24 cellular contexts compared by ENCODE assay signal in the genomic region with DNA sequence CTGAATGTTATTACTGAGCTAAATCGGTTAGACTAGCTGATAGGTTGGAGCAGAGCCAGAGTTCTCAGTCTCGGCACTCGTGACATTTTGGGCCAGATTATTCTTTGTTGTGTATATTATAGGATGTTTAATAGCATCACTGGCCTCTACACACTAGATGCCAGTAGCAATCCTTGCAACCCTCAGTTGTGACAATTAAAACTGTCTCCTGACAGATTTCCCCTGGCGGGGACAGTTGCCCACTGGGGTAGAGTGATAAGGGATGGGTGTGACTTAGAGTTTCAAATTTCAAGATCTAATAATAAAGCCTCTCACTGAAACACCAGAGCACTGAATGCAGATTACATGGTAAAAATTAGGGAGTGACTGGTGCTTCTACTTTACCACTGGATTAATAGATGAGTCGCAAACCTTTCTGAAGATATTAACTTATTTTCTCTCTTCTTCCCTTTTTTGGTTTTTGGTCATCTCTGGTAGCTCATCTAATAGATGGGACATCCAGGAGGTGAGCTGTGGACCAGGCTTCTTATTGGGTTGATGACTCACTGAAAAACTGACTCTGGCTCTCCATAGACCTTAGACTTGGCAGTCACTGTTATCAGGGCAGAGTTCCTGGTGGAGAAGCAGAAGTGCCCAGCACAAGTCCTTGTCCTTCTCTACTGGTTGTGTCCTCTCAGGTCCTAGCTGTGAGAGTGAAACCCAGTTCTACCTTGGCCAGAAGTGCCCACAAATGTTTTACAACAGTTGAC.
DNase-seq lines count a peak whose midpoint lies in the region; ATAC-seq and TF ChIP-seq lines count a peak whose summit lies in the region.
"Had no signal": no experiment of that assay in that cellular context is flagged by ENCODE, and none has a peak within 500 bp of the region (broad histone marks: within the 10 kb centered on the region; RNA-seq: fewer than 3 reads in every experiment).

No MANE protein-coding gene starts in this region.

- DNase-seq in NCI-H748 (lab: John Stamatoyannopoulos, UW; ENCODE audit: unreplicated experiment) (peak; percentile 19), NCI-H748 treated with DMSO at 0.1 percent for 48 hours (lab: John Stamatoyannopoulos, UW) (no peak), erythroblast (lab: John Stamatoyannopoulos, UW) (peak; percentile 60 to 88), iris pigment epithelial cell (ENCODE audit: low read depth) (peak; percentile 9), tibial artery (no peak), dermis blood vessel endothelial cell (no peak), iPS-NIHi7 (ENCODE audit: extremely low spot score) (no peak)
- no peak for DNase-seq in natural killer cell treated with Interleukin-12 subunit alpha and Interleukin-12 subunit beta and Interleukin-15 and Interleukin-18, amount 100 ng/mL, for 72 hours (ENCODE audit: low spot score)
- DNase-seq: 8988T; activated CD4-positive, alpha-beta T cell treated with anti-CD3 and anti-CD28 coated beads, Interleukin-2, amount 10 ng/mL, durations not matched to agents 24 days and 14 days; activated CD8-positive, alpha-beta memory T cell treated with anti-CD3 and anti-CD28 coated beads, Interleukin-2, amount 50 U/mL, for 4 hours; activated effector memory CD4-positive, alpha-beta T cell treated with anti-CD3 and anti-CD28 coated beads, Interleukin-2, amount 50 U/mL, for 16 hours; immature natural killer cell; MV-4-11; naive thymus-derived CD4-positive, alpha-beta T cell; NCI-H187; NCI-H2227 treated with DMSO at 0.1 percent for 48 hours; ovary; RPMI8226; stimulated activated CD4-positive, alpha-beta T cell treated with anti-CD3 and anti-CD28 coated beads, Interleukin-4, amount 100 ng/mL, for 1 hour; stomach; upper lobe of right lung had no signal

- no peak for TF ChIP-seq POLR2A in erythroblast (IDR thresholded peaks at IDR 0.05; ENCODE audit: low read length)

- H3K36me3 ChIP-seq in tibial artery, result peaks cover 6 to 11% (median 8%) of the 10 kb centered on the region in 3 donors
- H3K36me3 ChIP-seq: ovary had no signal

- H3K9me3 ChIP-seq in tibial artery, result no peaks in the 10 kb centered on the region
- H3K9me3 ChIP-seq: ovary, stomach, upper lobe of right lung had no signal

- intact Hi-C loops in tibial artery (cut with DNase I; ENCODE audit: low total_unique reads), result no loop called here

- H3K27ac Mint-ChIP-seq in natural killer cell treated with Interleukin-12 subunit alpha and Interleukin-12 subunit beta and Interleukin-15 and Interleukin-18, amount 100 ng/mL, for 72 hours, result no peak overlapping the region
- H3K27ac Mint-ChIP-seq: activated CD4-positive, alpha-beta T cell treated with anti-CD3 and anti-CD28 coated beads, Interleukin-2, amount 10 ng/mL, durations not matched to agents 24 days and 14 days; immature natural killer cell; naive thymus-derived CD4-positive, alpha-beta T cell had no signal

- ATAC-seq in natural killer cell treated with Interleukin-12 subunit alpha and Interleukin-12 subunit beta and Interleukin-15 and Interleukin-18, amount 100 ng/mL, for 72 hours, result no peak
- ATAC-seq: naive thymus-derived CD4-positive, alpha-beta T cell; upper lobe of right lung had no signal

- no peaks in the 10 kb centered on the region for H3K4me1 Mint-ChIP-seq in natural killer cell treated with Interleukin-12 subunit alpha and Interleukin-12 subunit beta and Interleukin-15 and Interleukin-18, amount 100 ng/mL, for 72 hours (ENCODE audit: low read depth in 2 of 2)
- H3K4me1 Mint-ChIP-seq: activated CD4-positive, alpha-beta T cell treated with anti-CD3 and anti-CD28 coated beads, Interleukin-2, amount 10 ng/mL, durations not matched to agents 24 days and 14 days; immature natural killer cell; naive thymus-derived CD4-positive, alpha-beta T cell had no signal

- no peak overlapping the region for H3K4me3 ChIP-seq in tibial artery
- H3K4me3 ChIP-seq: ovary, smooth muscle cell, stomach, upper lobe of right lung had no signal

- no peaks in the 10 kb centered on the region for H3K36me3 Mint-ChIP-seq in natural killer cell treated with Interleukin-12 subunit alpha and Interleukin-12 subunit beta and Interleukin-15 and Interleukin-18, amount 100 ng/mL, for 72 hours
- H3K36me3 Mint-ChIP-seq: immature natural killer cell had no signal

- no peak for TF ChIP-seq CTCF in tibial artery (IDR thresholded peaks at IDR 0.05)

- H3K27me3 ChIP-seq in tibial artery, result no peaks in the 10 kb centered on the region
- H3K27me3 ChIP-seq: ovary, stomach, upper lobe of right lung had no signal

- no peaks in the 10 kb centered on the region for H3K9me3 Mint-ChIP-seq in natural killer cell treated with Interleukin-12 subunit alpha and Interleukin-12 subunit beta and Interleukin-15 and Interleukin-18, amount 100 ng/mL, for 72 hours
- H3K9me3 Mint-ChIP-seq: immature natural killer cell; naive thymus-derived CD4-positive, alpha-beta T cell had no signal

- peaks cover 22 to 35% of the 10 kb centered on the region in 2 donors for H3K27me3 Mint-ChIP-seq in natural killer cell treated with Interleukin-12 subunit alpha and Interleukin-12 subunit beta and Interleukin-15 and Interleukin-18, amount 100 ng/mL, for 72 hours

- peaks cover 0 to 38% (median 25%) of the 10 kb centered on the region in 4 donors for H3K4me1 ChIP-seq in tibial artery
- H3K4me1 ChIP-seq: upper lobe of right lung had no signal

- peak overlapping the region; percentile 51 to 60 for H3K27ac ChIP-seq in tibial artery
- H3K27ac ChIP-seq: C4-2B, ovary, stomach, upper lobe of right lung had no signal

- H3K4me3 Mint-ChIP-seq in natural killer cell treated with Interleukin-12 subunit alpha and Interleukin-12 subunit beta and Interleukin-15 and Interleukin-18, amount 100 ng/mL, for 72 hours, result no peak overlapping the region
- H3K4me3 Mint-ChIP-seq: activated CD4-positive, alpha-beta T cell treated with anti-CD3 and anti-CD28 coated beads, Interleukin-2, amount 10 ng/mL, durations not matched to agents 24 days and 14 days; immature natural killer cell; naive thymus-derived CD4-positive, alpha-beta T cell had no signal

Comparison
In these comparisons a context has a peak if more than half of its experiments do, and no peak if none do; other contexts are left out.
1. DNase-seq: peak in NCI-H748 (single experiment), erythroblast (2 of 2) and iris pigment epithelial cell (single experiment); none in NCI-H748 treated with DMSO at 0.1 percent for 48 hours (single experiment), tibial artery (0 of 2), dermis blood vessel endothelial cell (single experiment), iPS-NIHi7 (single experiment) and natural killer cell treated with Interleukin-12 subunit alpha and Interleukin-12 subunit beta and Interleukin-15 and Interleukin-18, amount 100 ng/mL, for 72 hours (single experiment).